Comparison of ENCODE assay signal across 8 cellular contexts in genomic region chr17:31494259-31495048, GRCh38.
DNase-seq lines count a peak whose midpoint lies in the region; ATAC-seq lines count a peak whose summit lies in the region.

No MANE protein-coding gene starts in this region.

- DNase-seq in T-helper 2 cell (peak in 3 of 5 experiments; percentile 44 to 95 (median 70)), dermis blood vessel endothelial cell (peak; percentile 22), NCI-H774 (lab: John Stamatoyannopoulos, UW) (no peak), SW480 (ENCODE audit: low spot score) (no peak), GM03348 (ENCODE audit: low spot score) (no peak)
- DNase-seq in stimulated activated CD8-positive, alpha-beta memory T cell treated with anti-CD3 and anti-CD28 coated beads, Interleukin-4, amount 100 ng/mL, for 48 hours, result peak; percentile 67

- ATAC-seq in GM18861 (IDR thresholded peaks at IDR 0.05; ENCODE audit: unreplicated experiment) (peak; percentile 55), HG03097 (IDR thresholded peaks at IDR 0.05; ENCODE audit: low FRiP score, unreplicated experiment) (peak; percentile 38)

Comparison
In these comparisons a context has a peak if more than half of its experiments do, and no peak if none do; other contexts are left out.
1. DNase-seq: peak in T-helper 2 cell (3 of 5), dermis blood vessel endothelial cell (single experiment) and stimulated activated CD8-positive, alpha-beta memory T cell treated with anti-CD3 and anti-CD28 coated beads, Interleukin-4, amount 100 ng/mL, for 48 hours (single experiment); none in NCI-H774 (single experiment), SW480 (single experiment) and GM03348 (single experiment).